ENCODE assay signal across 1 cellular context in the genomic region with DNA sequence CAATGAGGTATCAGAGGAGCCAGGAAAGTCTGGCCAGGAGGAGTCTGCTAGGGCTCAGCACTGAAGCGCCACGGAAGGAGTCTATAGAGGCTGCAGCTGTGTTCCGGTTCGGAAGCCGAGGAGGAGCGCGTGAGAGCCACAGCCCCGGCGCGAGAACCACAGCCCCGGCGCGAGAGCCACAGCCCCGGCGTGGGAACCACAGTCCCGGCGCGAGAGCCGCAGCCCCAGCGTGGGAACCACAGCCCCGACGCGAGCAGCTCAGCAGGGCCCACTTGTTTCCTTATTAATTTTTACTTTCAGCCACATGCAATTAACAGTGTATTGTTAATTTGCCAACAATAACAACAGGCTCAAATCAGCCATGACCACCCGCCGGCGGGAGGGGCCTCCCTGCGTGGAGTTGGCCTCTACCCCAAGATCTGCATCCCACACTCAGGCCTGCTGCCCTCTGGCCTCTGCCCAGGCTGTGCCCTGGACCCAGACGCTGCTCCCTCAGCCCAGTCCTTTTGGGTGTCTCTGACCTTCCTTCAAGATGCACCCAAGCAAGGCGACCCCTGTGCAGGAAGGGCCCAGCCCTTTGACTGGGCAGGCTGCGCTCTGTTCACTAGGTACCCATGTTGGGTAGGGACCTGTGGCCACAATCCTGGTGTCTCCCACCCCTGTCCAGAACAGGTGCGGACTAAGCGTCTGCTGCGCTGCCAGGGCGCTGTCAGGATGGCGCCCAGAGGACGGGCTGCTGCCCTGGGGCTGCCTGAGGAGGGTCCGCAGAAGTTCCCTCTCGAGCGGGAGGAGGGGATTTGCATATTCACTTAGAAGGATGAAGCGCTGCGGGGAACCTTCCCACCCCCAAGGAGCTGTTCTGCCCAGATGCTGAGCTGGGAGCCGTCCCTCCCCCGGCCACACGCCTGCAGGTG.
TF ChIP-seq lines count a peak whose summit lies in the region.

No MANE protein-coding gene starts in this region.

TF ChIP-seq in SK-N-SH, 30 proteins besides CTCF, POLR2A, EP300 and RAD21 (continued from another document):
- TF ChIP-seq, protein P1, sequence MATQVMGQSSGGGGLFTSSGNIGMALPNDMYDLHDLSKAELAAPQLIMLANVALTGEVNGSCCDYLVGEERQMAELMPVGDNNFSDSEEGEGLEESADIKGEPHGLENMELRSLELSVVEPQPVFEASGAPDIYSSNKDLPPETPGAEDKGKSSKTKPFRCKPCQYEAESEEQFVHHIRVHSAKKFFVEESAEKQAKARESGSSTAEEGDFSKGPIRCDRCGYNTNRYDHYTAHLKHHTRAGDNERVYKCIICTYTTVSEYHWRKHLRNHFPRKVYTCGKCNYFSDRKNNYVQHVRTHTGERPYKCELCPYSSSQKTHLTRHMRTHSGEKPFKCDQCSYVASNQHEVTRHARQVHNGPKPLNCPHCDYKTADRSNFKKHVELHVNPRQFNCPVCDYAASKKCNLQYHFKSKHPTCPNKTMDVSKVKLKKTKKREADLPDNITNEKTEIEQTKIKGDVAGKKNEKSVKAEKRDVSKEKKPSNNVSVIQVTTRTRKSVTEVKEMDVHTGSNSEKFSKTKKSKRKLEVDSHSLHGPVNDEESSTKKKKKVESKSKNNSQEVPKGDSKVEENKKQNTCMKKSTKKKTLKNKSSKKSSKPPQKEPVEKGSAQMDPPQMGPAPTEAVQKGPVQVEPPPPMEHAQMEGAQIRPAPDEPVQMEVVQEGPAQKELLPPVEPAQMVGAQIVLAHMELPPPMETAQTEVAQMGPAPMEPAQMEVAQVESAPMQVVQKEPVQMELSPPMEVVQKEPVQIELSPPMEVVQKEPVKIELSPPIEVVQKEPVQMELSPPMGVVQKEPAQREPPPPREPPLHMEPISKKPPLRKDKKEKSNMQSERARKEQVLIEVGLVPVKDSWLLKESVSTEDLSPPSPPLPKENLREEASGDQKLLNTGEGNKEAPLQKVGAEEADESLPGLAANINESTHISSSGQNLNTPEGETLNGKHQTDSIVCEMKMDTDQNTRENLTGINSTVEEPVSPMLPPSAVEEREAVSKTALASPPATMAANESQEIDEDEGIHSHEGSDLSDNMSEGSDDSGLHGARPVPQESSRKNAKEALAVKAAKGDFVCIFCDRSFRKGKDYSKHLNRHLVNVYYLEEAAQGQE (IDR thresholded peaks at IDR 0.05; ENCODE audit: low read depth, low read length) = no peak
- TF ChIP-seq EZH2phosphoT487 (IDR thresholded peaks at IDR 0.05; ENCODE audit: borderline replicate concordance, low read depth) (no peak), ELF1 (IDR thresholded peaks at IDR 0.05) (no peak), NFIC (IDR thresholded peaks at IDR 0.05; ENCODE audit: borderline replicate concordance) (no peak), RFX5 (IDR thresholded peaks at IDR 0.05; ENCODE audit: low read length) (no peak), NRF1 (IDR thresholded peaks at IDR 0.05; ENCODE audit: low read depth, low read length) (no peak), TCF12 (IDR thresholded peaks at IDR 0.05) (no peak)
- TF ChIP-seq, protein P2, sequence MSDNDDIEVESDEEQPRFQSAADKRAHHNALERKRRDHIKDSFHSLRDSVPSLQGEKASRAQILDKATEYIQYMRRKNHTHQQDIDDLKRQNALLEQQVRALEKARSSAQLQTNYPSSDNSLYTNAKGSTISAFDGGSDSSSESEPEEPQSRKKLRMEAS (IDR thresholded peaks at IDR 0.05; ENCODE audit: low read depth) = no peak
